In genomic region chr5:173781432-173781825, GRCh38 we compare ENCODE assay signal across 8 cellular contexts.
DNase-seq lines count a peak whose midpoint lies in the region; ATAC-seq, FAIRE-seq and TF ChIP-seq lines count a peak whose summit lies in the region.

No MANE protein-coding gene starts in this region.

- H3K36me3 ChIP-seq in CD4-positive, CD25-positive, alpha-beta regulatory T cell (ENCODE audit: control insufficient read depth, insufficient read depth, low read length), result no peaks in the 10 kb centered on the region
- no peaks in the 10 kb centered on the region for H3K36me3 ChIP-seq in PC-9 (ENCODE audit: low read depth)

- POLR2A ChIA-PET in PC-9 (lab: Charles Lee; ENCODE audit: unreplicated experiment), result no interaction called here

- intact Hi-C loops in PC-9 (cut with micrococcal nuclease; ENCODE audit: unreplicated experiment), result loop anchor here (2.0 to 10.0 kb wide), 2 partner anchors 15 to 457 kb away; partner anchors contain the start of gene STC2

- CTCF ChIA-PET in PC-9 (lab: Charles Lee), result no interaction called here

- H4K20me1 ChIP-seq in PC-9 (ENCODE audit: insufficient read depth), result no peaks in the 10 kb centered on the region

- peak overlapping the region; percentile 56 for H3K4me2 ChIP-seq in PC-9

- H3K4me1 Mint-ChIP-seq in CD4-positive, CD25-positive, alpha-beta regulatory T cell, result peaks cover 14 to 36% (median 21%) of the 10 kb centered on the region in 4 donors
- H3K4me1 Mint-ChIP-seq in effector memory CD8-positive, alpha-beta T cell (ENCODE audit: low read depth in 2 of 2), result peaks cover 8 to 9% of the 10 kb centered on the region in 2 donors
- peaks cover 31% of the 10 kb centered on the region for H3K4me1 Mint-ChIP-seq in osteocyte (ENCODE audit: unreplicated experiment)

- no peaks in the 10 kb centered on the region for H3K9me3 ChIP-seq in CD4-positive, CD25-positive, alpha-beta regulatory T cell (ENCODE audit: control insufficient read depth in 2 of 2, low read length in 2 of 2)
- no peaks in the 10 kb centered on the region for H3K9me3 ChIP-seq in PC-9 (ENCODE audit: insufficient read depth, low read depth)

- peak overlapping the region; percentile 1 to 75 (median 34) for H3K4me3 Mint-ChIP-seq in CD4-positive, CD25-positive, alpha-beta regulatory T cell
- H3K4me3 Mint-ChIP-seq in effector memory CD8-positive, alpha-beta T cell, result peak overlapping the region; percentile 1 to 20
- no peak overlapping the region for H3K4me3 Mint-ChIP-seq in osteocyte (ENCODE audit: unreplicated experiment)

- peak overlapping the region; percentile 99 for H3K27ac Mint-ChIP-seq in CD4-positive, CD25-positive, alpha-beta regulatory T cell
- peak overlapping the region; percentile 62 to 83 for H3K27ac Mint-ChIP-seq in effector memory CD8-positive, alpha-beta T cell
- peak overlapping the region; percentile 97 for H3K27ac Mint-ChIP-seq in osteocyte (ENCODE audit: unreplicated experiment)

- H3K36me3 Mint-ChIP-seq in CD4-positive, CD25-positive, alpha-beta regulatory T cell, result no peaks in the 10 kb centered on the region
- peaks cover 3% of the 10 kb centered on the region for H3K36me3 Mint-ChIP-seq in effector memory CD8-positive, alpha-beta T cell (ENCODE audit: insufficient read depth)
- H3K36me3 Mint-ChIP-seq in osteocyte (ENCODE audit: unreplicated experiment), result no peaks in the 10 kb centered on the region

- H3K27me3 Mint-ChIP-seq in CD4-positive, CD25-positive, alpha-beta regulatory T cell, result no peaks in the 10 kb centered on the region
- H3K27me3 Mint-ChIP-seq in effector memory CD8-positive, alpha-beta T cell, result peaks cover 0 to 8% of the 10 kb centered on the region in 2 donors
- no peaks in the 10 kb centered on the region for H3K27me3 Mint-ChIP-seq in osteocyte (ENCODE audit: unreplicated experiment)

- TF ChIP-seq POLR2A in GM12892 (IDR thresholded peaks at IDR 0.05; ENCODE audit: low read depth, low read length), result no peak

- TSS peak; percentile 62 for BruUV-seq in PC-9 (replicated peaks; lab: Mats Ljungman, UMichigan)

- no peak for FAIRE-seq in GM12892 (lab: Jason Lieb, UNC)

- peak overlapping the region; percentile 68; the same call in 1 of the 2 replicates for H2AFZ ChIP-seq in PC-9

- H3F3A ChIP-seq in PC-9 (ENCODE audit: insufficient read depth, low read depth), result peaks cover 19% of the 10 kb centered on the region; the same call in 1 of the 2 replicates

- peak overlapping the region; percentile 67 for H3K4me3 ChIP-seq in CD4-positive, CD25-positive, alpha-beta regulatory T cell (ENCODE audit: low read depth, low read length)
- H3K4me3 ChIP-seq in PC-9, result no peak overlapping the region; the same call in 1 of the 2 replicates

- no peaks in the 10 kb centered on the region for H3K27me3 ChIP-seq in CD4-positive, CD25-positive, alpha-beta regulatory T cell (ENCODE audit: control insufficient read depth, insufficient read depth, low read length)
- no peaks in the 10 kb centered on the region for H3K27me3 ChIP-seq in PC-9 (ENCODE audit: insufficient read depth, low read depth)

- ATAC-seq in CD4-positive, CD25-positive, alpha-beta regulatory T cell (ENCODE audit: low read depth in 2 of 2), result no peak
- no peak for ATAC-seq in effector memory CD8-positive, alpha-beta T cell (replicated peaks)

- H3K27ac ChIP-seq in CD4-positive, CD25-positive, alpha-beta regulatory T cell (ENCODE audit: insufficient read depth, low read length, poor library complexity, severe bottlenecking), result peak overlapping the region; percentile 83
- H3K27ac ChIP-seq in PC-9, result peak overlapping the region; percentile 78

- H3K9me2 ChIP-seq in PC-9 (ENCODE audit: insufficient read depth), result no peaks in the 10 kb centered on the region

- no peaks in the 10 kb centered on the region for H3K79me2 ChIP-seq in PC-9 (ENCODE audit: low read depth)

- DNase-seq in CD4-positive, CD25-positive, alpha-beta regulatory T cell, result no peak
- DNase-seq in PC-9 (peak in 1 of 2 experiments; percentile 67), osteocyte (ENCODE audit: extremely low spot score, unreplicated experiment) (no peak), GM12892 (ENCODE audit: insufficient read length) (no peak), NCI-H187 treated with DMSO at 0.1 percent for 48 hours (lab: John Stamatoyannopoulos, UW) (no peak), SW480 (ENCODE audit: low spot score) (no peak), anterior cingulate cortex (lab: John Stamatoyannopoulos, UW) (no peak)
- no peak for DNase-seq in effector memory CD8-positive, alpha-beta T cell

- H3K9me3 Mint-ChIP-seq in CD4-positive, CD25-positive, alpha-beta regulatory T cell, result peaks cover 0 to 2% (median 0%) of the 10 kb centered on the region in 7 donors
- no peaks in the 10 kb centered on the region for H3K9me3 Mint-ChIP-seq in effector memory CD8-positive, alpha-beta T cell
- H3K9me3 Mint-ChIP-seq in osteocyte (ENCODE audit: unreplicated experiment), result no peaks in the 10 kb centered on the region

- TF ChIP-seq CTCF in PC-9 (conservative IDR thresholded peaks at IDR 0.05) (no peak), osteocyte (IDR thresholded peaks at IDR 0.05) (no peak)

- peaks cover 16% of the 10 kb centered on the region for H3K4me1 ChIP-seq in CD4-positive, CD25-positive, alpha-beta regulatory T cell (ENCODE audit: control insufficient read depth, insufficient read depth, low read length, poor library complexity, severe bottlenecking)
- peaks cover 47% of the 10 kb centered on the region for H3K4me1 ChIP-seq in PC-9 (replicated peaks; ENCODE audit: insufficient read depth)
